10 cellular contexts compared by ENCODE assay signal in the genomic region with DNA sequence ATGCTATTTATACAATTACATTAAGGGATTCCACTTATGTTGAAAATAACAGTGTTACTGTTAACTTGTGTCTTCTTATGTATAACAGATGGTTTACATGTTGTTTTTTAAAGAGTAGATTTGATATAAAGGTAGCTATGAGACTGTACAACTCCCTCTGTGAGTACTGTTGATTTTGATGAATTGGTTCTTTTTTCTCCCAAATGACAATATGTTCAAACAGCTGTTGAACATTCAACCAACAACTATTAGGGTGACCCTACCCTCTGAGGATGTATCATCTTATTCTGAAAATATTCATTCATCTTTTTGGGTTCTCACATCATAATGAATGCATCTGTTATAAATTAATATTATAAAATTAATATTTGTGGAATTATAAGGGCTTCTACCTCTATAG.
"Had no signal": no experiment of that assay in that cellular context is flagged by ENCODE, and none has a peak within 500 bp of the region (broad histone marks: within the 10 kb centered on the region; RNA-seq: fewer than 3 reads in every experiment).

No MANE protein-coding gene starts in this region.

- H3K27me3 Mint-ChIP-seq: activated naive CD8-positive, alpha-beta T cell; activated T-cell treated with anti-CD3 and anti-CD28 coated beads, Interleukin-2, amount 50 U/mL, for 24 hours had no signal

- H3K9me3 ChIP-seq: thyroid gland had no signal

- H3K9ac ChIP-seq: parathyroid adenoma had no signal

- H3K36me3 ChIP-seq: thyroid gland had no signal

- H3K4me1 ChIP-seq: parathyroid adenoma, thyroid gland had no signal

- H3K4me1 Mint-ChIP-seq: neural crest cell had no signal

- H3K27me3 ChIP-seq: thyroid gland had no signal

- H3K27ac ChIP-seq: parathyroid adenoma, thyroid gland had no signal

- H3K27ac Mint-ChIP-seq: activated naive CD8-positive, alpha-beta T cell; activated T-cell treated with anti-CD3 and anti-CD28 coated beads, Interleukin-2, amount 50 U/mL, for 24 hours had no signal

- H3K79me2 ChIP-seq: parathyroid adenoma had no signal

- H3K36me3 Mint-ChIP-seq: activated naive CD8-positive, alpha-beta T cell had no signal

- DNase-seq: activated CD4-positive, alpha-beta T cell treated with anti-CD3 and anti-CD28 coated beads, Interleukin-2, amount 50 U/mL, for 4 hours; activated CD4-positive, CD25-positive, alpha-beta regulatory T cell treated with anti-CD3 and anti-CD28 coated beads, Interleukin-2, amount 50 U/mL, for 72 hours; activated effector memory CD4-positive, alpha-beta T cell treated with Interleukin-2 at 50 U/mL for 16 hours; activated T-cell treated with anti-CD3 and anti-CD28 coated beads, Interleukin-2, amount 50 U/mL, for 24 hours; hippocampal formation; thyroid gland had no signal

- H3K4me3 Mint-ChIP-seq: activated naive CD8-positive, alpha-beta T cell; activated T-cell treated with anti-CD3 and anti-CD28 coated beads, Interleukin-2, amount 50 U/mL, for 24 hours; mesothelial cell of epicardium; neural crest cell had no signal

- H3K9me3 Mint-ChIP-seq: activated T-cell treated with anti-CD3 and anti-CD28 coated beads, Interleukin-2, amount 50 U/mL, for 24 hours had no signal

- H2AFZ ChIP-seq: parathyroid adenoma had no signal

- H3K4me3 ChIP-seq: thyroid gland had no signal
